ENCODE assay signal across 15 cellular contexts in genomic region chr13:94798738-94799137, GRCh38.
A peak's percentile ranks its signal among the peaks of the same experiment; 100 is the strongest.
DNase-seq lines count a peak whose midpoint lies in the region; ATAC-seq and TF ChIP-seq lines count a peak whose summit lies in the region.
"Had no signal": no experiment of that assay in that cellular context is flagged by ENCODE, and none has a peak within 500 bp of the region (broad histone marks: within the 10 kb centered on the region; RNA-seq: fewer than 3 reads in every experiment).

No MANE protein-coding gene starts in this region.

- no peak overlapping the region for H3K27ac ChIP-seq in hepatocyte
- peak overlapping the region; percentile 32 for H3K27ac ChIP-seq in smooth muscle cell (ENCODE audit: low read depth)

- no peak overlapping the region for H3K4me2 ChIP-seq in hepatocyte
- peak overlapping the region; percentile 50 for H3K4me2 ChIP-seq in smooth muscle cell

- DNase-seq in amniotic epithelial cell (ENCODE audit: low read depth) (peak; percentile 5), hepatocyte (ENCODE audit: low spot score) (peak; percentile 13), smooth muscle cell (lab: John Stamatoyannopoulos, UW; ENCODE audit: unreplicated experiment) (no peak), middle frontal gyrus (ENCODE audit: extremely low spot score, low spot score) (no peak)
- no peak for DNase-seq in activated naive CD4-positive, alpha-beta T cell (lab: John Stamatoyannopoulos, UW)
- DNase-seq: ACHN; BE2C; C1 segment of cervical spinal cord; Caco-2; CD4-positive, CD25-positive, alpha-beta regulatory T cell; CD8-positive, alpha-beta memory T cell; GF-D8; HCEC 1CT; KG1 had no signal

- H3K79me2 ChIP-seq in hepatocyte: no peaks in the 10 kb centered on the region
- no peaks in the 10 kb centered on the region for H3K79me2 ChIP-seq in smooth muscle cell (ENCODE audit: low read depth)

- ATAC-seq in HG02642 (IDR thresholded peaks at IDR 0.05; ENCODE audit: poor library complexity, unreplicated experiment): no peak

- 55% methylated on average over 6 of the region's 6 CpGs for WGBS in hepatocyte (ENCODE audit: low lambda C conversion rate, missing lambda C conversion rate)
- 29% methylated on average over 6 of the region's 6 CpGs for WGBS in smooth muscle cell (ENCODE audit: low lambda C conversion rate)

- no peaks in the 10 kb centered on the region for H3K36me3 ChIP-seq in hepatocyte (replicated peaks; ENCODE audit: insufficient read depth, low read depth)
- no peaks in the 10 kb centered on the region for H3K36me3 ChIP-seq in smooth muscle cell (ENCODE audit: low read depth)
- H3K36me3 ChIP-seq: BE2C had no signal

- H3K4me3 ChIP-seq in hepatocyte (no peak overlapping the region), smooth muscle cell (no peak overlapping the region)

- H2AFZ ChIP-seq in hepatocyte (no peak overlapping the region), smooth muscle cell (ENCODE audit: low read depth) (no peak overlapping the region)

- TF ChIP-seq CTCF in hepatocyte (IDR thresholded peaks at IDR 0.05; ENCODE audit: poor library complexity) (no peak), smooth muscle cell (IDR thresholded peaks at IDR 0.05; ENCODE audit: borderline replicate concordance, insufficient read depth, poor library complexity, severe bottlenecking) (no peak)

- no peaks in the 10 kb centered on the region for H3K4me1 ChIP-seq in hepatocyte (ENCODE audit: insufficient read depth)
- H3K4me1 ChIP-seq in smooth muscle cell (ENCODE audit: low read depth): peaks cover 4% of the 10 kb centered on the region
- H3K4me1 ChIP-seq: BE2C, Caco-2 had no signal

- H3K9ac ChIP-seq in smooth muscle cell (ENCODE audit: low read depth): no peak overlapping the region

- H3K9me3 ChIP-seq in hepatocyte (ENCODE audit: low read depth): no peaks in the 10 kb centered on the region
- H3K9me3 ChIP-seq in smooth muscle cell (replicated peaks; ENCODE audit: low read depth): no peaks in the 10 kb centered on the region
- H3K9me3 ChIP-seq: BE2C, Caco-2 had no signal

- no peaks in the 10 kb centered on the region for H3F3A ChIP-seq in smooth muscle cell (ENCODE audit: low read depth)

- H3K9me2 ChIP-seq in hepatocyte (replicated peaks; ENCODE audit: insufficient read depth): no peaks in the 10 kb centered on the region

- H4K20me1 ChIP-seq in hepatocyte (ENCODE audit: insufficient read depth, poor library complexity, severe bottlenecking) (no peaks in the 10 kb centered on the region), smooth muscle cell (ENCODE audit: low read depth) (no peaks in the 10 kb centered on the region)

- H3K27me3 ChIP-seq in hepatocyte (no peaks in the 10 kb centered on the region), smooth muscle cell (ENCODE audit: low read depth) (no peaks in the 10 kb centered on the region)

Comparison
In these comparisons a context has a peak if more than half of its experiments do, and no peak if none do; other contexts are left out.
1. DNase-seq: peak in amniotic epithelial cell (single experiment) and hepatocyte (single experiment); none in smooth muscle cell (single experiment), middle frontal gyrus (single experiment) and activated naive CD4-positive, alpha-beta T cell (0 of 4).